ENCODE assay signal across 8 cellular contexts in the genomic region with DNA sequence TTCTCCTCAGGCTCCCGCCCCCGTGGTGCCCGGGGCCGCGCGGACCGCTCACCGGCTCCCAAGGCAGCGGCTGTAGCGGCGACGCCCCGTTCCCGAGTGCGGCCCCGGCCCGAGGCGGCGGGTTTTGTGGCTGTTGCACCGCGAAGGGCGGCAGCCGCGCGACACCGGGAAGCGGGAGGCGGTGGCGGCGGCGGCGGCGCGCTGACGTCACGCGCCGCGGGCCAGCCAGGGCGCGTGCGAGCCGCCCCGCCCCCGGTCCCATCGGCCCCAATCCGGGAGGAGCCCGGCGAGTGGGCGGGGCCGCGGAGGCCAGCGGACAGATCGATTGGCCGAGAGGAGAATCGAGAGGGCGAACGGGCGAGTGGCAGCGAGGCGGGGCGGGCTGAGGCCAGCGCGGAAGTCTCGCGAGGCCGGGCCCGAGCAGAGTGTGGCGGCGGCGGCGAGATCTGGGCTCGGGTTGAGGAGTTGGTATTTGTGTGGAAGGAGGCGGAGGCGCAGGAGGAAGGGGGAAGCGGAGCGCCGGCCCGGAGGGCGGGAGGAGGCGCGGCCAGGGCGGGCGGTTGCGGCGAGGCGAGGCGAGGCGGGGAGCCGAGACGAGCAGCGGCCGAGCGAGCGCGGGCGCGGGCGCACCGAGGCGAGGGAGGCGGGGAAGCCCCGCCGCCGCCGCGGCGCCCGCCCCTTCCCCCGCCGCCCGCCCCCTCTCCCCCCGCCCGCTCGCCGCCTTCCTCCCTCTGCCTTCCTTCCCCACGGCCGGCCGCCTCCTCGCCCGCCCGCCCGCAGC. TPM values are rescaled to one million over a fixed set of nuclear protein-coding genes. Genes with fewer than 3 reads are reported as not detected.
DNase-seq lines count a peak whose midpoint lies in the region; ATAC-seq, FAIRE-seq and TF ChIP-seq lines count a peak whose summit lies in the region.

A gene (plus strand): TSS at position 726 of the 781 bp plus-strand sequence. CDS start 101 bp downstream, outside the sequence.

- H3K9me3 Mint-ChIP-seq in activated naive CD8-positive, alpha-beta T cell treated with anti-CD3 and anti-CD28 coated beads, Interleukin-2, amount 50 U/mL, for 24 hours: no peaks in the 10 kb centered on the region

- H3K9ac ChIP-seq in trophoblast cell (ENCODE audit: low read length): peak within 1 kb of the TSS; percentile 97

- peak within 1 kb of the TSS; percentile 87 for H3K23ac ChIP-seq in trophoblast cell (ENCODE audit: low read length)

- H3K4me1 Mint-ChIP-seq in activated naive CD8-positive, alpha-beta T cell treated with anti-CD3 and anti-CD28 coated beads, Interleukin-2, amount 50 U/mL, for 24 hours: peaks cover 66% of the 10 kb centered on the region

- H4K91ac ChIP-seq in trophoblast cell (ENCODE audit: low read depth, low read length): peak within 1 kb of the TSS; percentile 95

- peak within 1 kb of the TSS; percentile 98 for H2AFZ ChIP-seq in trophoblast cell (ENCODE audit: insufficient read depth, low read length, poor library complexity)

- peaks cover 45% of the 10 kb centered on the region for H3K36me3 Mint-ChIP-seq in activated naive CD8-positive, alpha-beta T cell treated with anti-CD3 and anti-CD28 coated beads, Interleukin-2, amount 50 U/mL, for 24 hours (ENCODE audit: low read depth)

- ATAC-seq in HG02840 (IDR thresholded peaks at IDR 0.05; ENCODE audit: low FRiP score, unreplicated experiment): peak; percentile 75
- peak; percentile 88 for ATAC-seq in activated naive CD8-positive, alpha-beta T cell treated with anti-CD3 and anti-CD28 coated beads, Interleukin-2, amount 50 U/mL, for 24 hours
- peak; percentile 88 for ATAC-seq in Right ventricle myocardium superior (ENCODE audit: poor library complexity)

- peak within 1 kb of the TSS; percentile 94 for H4K8ac ChIP-seq in trophoblast cell (ENCODE audit: low read depth, low read length)

- TF ChIP-seq POLR2A in GM12892 (IDR thresholded peaks at IDR 0.05; ENCODE audit: low read depth, low read length) (peak; percentile 52; the same call in 1 of the 2 replicates), tibial nerve (IDR thresholded peaks at IDR 0.05) (peak; percentile 49 to 90)

- intact Hi-C loops in Right ventricle myocardium superior (cut with DNase I): no loop called here

- peak within 1 kb of the TSS; percentile 78 for H2BK120ac ChIP-seq in trophoblast cell (ENCODE audit: insufficient read depth, low read length, poor library complexity)

- peak; percentile 98 for FAIRE-seq in GM12892 (lab: Jason Lieb, UNC)

- DNase-seq in GM12892 (ENCODE audit: insufficient read length) (peak; percentile 91), NCI-H1436 (lab: John Stamatoyannopoulos, UW) (peak; percentile 98), SW480 (ENCODE audit: low spot score) (peak; percentile 98), Right ventricle myocardium superior (peak; percentile 100), trophoblast cell (peak; percentile 99), tibial nerve (ENCODE audit: low spot score in 2 of 2) (peak; percentile 95 to 99)
- peak; percentile 99 for DNase-seq in activated naive CD8-positive, alpha-beta T cell treated with anti-CD3 and anti-CD28 coated beads, Interleukin-2, amount 50 U/mL, for 24 hours

- peaks cover 4% of the 10 kb centered on the region for H3K9me3 ChIP-seq in trophoblast cell (ENCODE audit: insufficient read depth, low read depth, low read length)
- no peaks in the 10 kb centered on the region for H3K9me3 ChIP-seq in tibial nerve

- no peaks in the 10 kb centered on the region for H3K4me1 ChIP-seq in trophoblast cell (ENCODE audit: control insufficient read depth in 1 of 2, insufficient read depth in 2 of 2, low read length in 2 of 2)
- H3K4me1 ChIP-seq in tibial nerve: peaks cover 0 to 60% (median 34%) of the 10 kb centered on the region in 4 donors

- peaks cover 32% of the 10 kb centered on the region for H3K79me2 ChIP-seq in trophoblast cell (ENCODE audit: control insufficient read depth, insufficient read depth, low read length, poor library complexity)

- peak in 1 of 2 donors; percentile 94 for TF ChIP-seq EP300 in tibial nerve (IDR thresholded peaks at IDR 0.05)

- H3K14ac ChIP-seq in trophoblast cell (ENCODE audit: low read length): peak within 1 kb of the TSS; percentile 99

- H3K36me3 ChIP-seq in trophoblast cell (ENCODE audit: control insufficient read depth in 1 of 2, insufficient read depth in 2 of 2, low read length in 2 of 2) (peaks cover 0 to 1% of the 10 kb centered on the region in 2 experiments), tibial nerve (no peaks in the 10 kb centered on the region)

- peak within 1 kb of the TSS; percentile 92 for H4K12ac ChIP-seq in trophoblast cell (ENCODE audit: low read depth, low read length)

- peak within 1 kb of the TSS; percentile 97 for H3K27ac Mint-ChIP-seq in activated naive CD8-positive, alpha-beta T cell treated with anti-CD3 and anti-CD28 coated beads, Interleukin-2, amount 50 U/mL, for 24 hours

- H3K18ac ChIP-seq in trophoblast cell (ENCODE audit: low read length): peak within 1 kb of the TSS; percentile 98

- H3K4me2 ChIP-seq in trophoblast cell (ENCODE audit: low read length): peak within 1 kb of the TSS; percentile 92

- peak within 1 kb of the TSS; percentile 99 for H3K27ac ChIP-seq in trophoblast cell (ENCODE audit: low read depth, low read length)
- H3K27ac ChIP-seq in tibial nerve: peak within 1 kb of the TSS; percentile 96 to 100 (median 100)

- H2BK12ac ChIP-seq in trophoblast cell (ENCODE audit: low read length): peak within 1 kb of the TSS; percentile 58

- no CpG with 5 or more reads among the region's 123 CpGs for WGBS in trophoblast cell (ENCODE audit: extremely low coverage, insufficient coverage, insufficient read length)
- WGBS in tibial nerve, 2 donors: 0 to 1% methylated on average over 18 to 39 of the region's 123 CpGs

- TF ChIP-seq CTCF in tibial nerve (IDR thresholded peaks at IDR 0.05): peak in 1 of 5 experiments; percentile 28

- peak within 1 kb of the TSS; percentile 100 for H2AK5ac ChIP-seq in trophoblast cell (ENCODE audit: low read length)

- H3K79me1 ChIP-seq in trophoblast cell (ENCODE audit: low read length): peaks cover 15% of the 10 kb centered on the region

- H2BK5ac ChIP-seq in trophoblast cell (ENCODE audit: low read depth, low read length, poor library complexity): peak within 1 kb of the TSS; percentile 90

- H3K4ac ChIP-seq in trophoblast cell (ENCODE audit: low read depth, low read length): peak within 1 kb of the TSS; percentile 97

- H3K4me3 Mint-ChIP-seq in activated naive CD8-positive, alpha-beta T cell treated with anti-CD3 and anti-CD28 coated beads, Interleukin-2, amount 50 U/mL, for 24 hours: peak within 1 kb of the TSS; percentile 90

- H3K27me3 ChIP-seq in trophoblast cell (ENCODE audit: insufficient read depth, low read length) (no peaks in the 10 kb centered on the region), tibial nerve (no peaks in the 10 kb centered on the region)

- no peaks in the 10 kb centered on the region for H3K27me3 Mint-ChIP-seq in activated naive CD8-positive, alpha-beta T cell treated with anti-CD3 and anti-CD28 coated beads, Interleukin-2, amount 50 U/mL, for 24 hours

- peak within 1 kb of the TSS; percentile 100 for H3K4me3 ChIP-seq in trophoblast cell (ENCODE audit: low read depth, low read length)
- peak within 1 kb of the TSS; percentile 91 to 100 (median 98) for H3K4me3 ChIP-seq in tibial nerve

RNA-seq across cellular contexts. Expression of the gene that starts here (rescaled TPM):
- 56.6 TPM for polyA plus RNA-seq in GM12892 (2012; ENCODE audit: missing spikeins)
- total RNA-seq in Right ventricle myocardium superior (48.1 TPM), tibial nerve (10 to 100 TPM; 55.9 to 60.3 (median 58.7) TPM)
- polyA plus RNA-seq in trophoblast cell (2013): 88.5 and 92.7 TPM in 2 replicates

Comparison
In these comparisons a context has a peak if more than half of its experiments do, and no peak if none do; other contexts are left out.
1. Peak in every context shown above with its lines: DNase-seq, ATAC-seq, H3K4me3 ChIP-seq and H3K27ac ChIP-seq.